ENCODE assay signal across 1 cellular context in the genomic region with DNA sequence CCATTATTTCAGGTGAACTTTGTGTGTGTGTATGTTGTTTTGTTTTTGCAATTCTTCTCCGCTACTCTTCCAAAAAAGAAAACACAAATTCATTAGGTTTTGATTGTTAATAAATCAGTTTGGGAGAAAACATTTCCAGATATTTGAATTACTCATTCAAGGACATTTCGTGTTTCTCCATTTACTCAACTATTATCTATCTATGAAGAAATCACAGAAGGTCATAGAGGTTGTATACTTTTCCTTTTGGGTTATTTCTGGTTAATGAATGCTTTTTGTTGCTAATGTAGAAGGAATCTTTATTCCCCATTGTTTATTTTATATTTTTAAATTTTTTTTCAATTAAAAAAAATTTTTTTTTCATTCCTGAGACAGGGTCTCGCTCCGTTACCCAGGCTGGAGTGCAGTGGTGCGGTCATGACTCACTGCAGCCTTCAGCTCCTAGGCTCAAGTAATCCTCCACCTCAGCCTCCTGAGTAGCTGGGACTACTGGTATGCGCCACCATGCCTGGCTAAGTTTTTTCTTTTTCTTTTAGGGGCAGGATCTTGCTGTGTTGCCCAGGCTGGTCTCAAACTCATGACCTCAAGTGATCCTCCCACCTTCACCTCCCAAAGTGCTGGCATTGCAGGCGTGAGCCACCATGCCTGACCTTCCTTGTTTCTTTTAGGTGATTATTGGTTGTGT.
TF ChIP-seq lines count a peak whose summit lies in the region.

No MANE protein-coding gene starts in this region.

TF ChIP-seq in HEK293T, 16 proteins besides CTCF, POLR2A, EP300 and RAD21:
- TF ChIP-seq ARNT (IDR thresholded peaks at IDR 0.05) (no peak), FOXA1 (IDR thresholded peaks at IDR 0.05) (no peak), L3MBTL2 (conservative IDR thresholded peaks at IDR 0.05) (no peak), ZNF384 (IDR thresholded peaks at IDR 0.05) (no peak), HDGF (IDR thresholded peaks at IDR 0.05; ENCODE audit: borderline replicate concordance) (no peak), FOXK2 (IDR thresholded peaks at IDR 0.05) (no peak), TARDBP (IDR thresholded peaks at IDR 0.05) (no peak), ELF4 (IDR thresholded peaks at IDR 0.05) (no peak), CTBP1 (IDR thresholded peaks at IDR 0.05; ENCODE audit: borderline replicate concordance) (no peak), FOXM1 (IDR thresholded peaks at IDR 0.05; ENCODE audit: borderline replicate concordance) (no peak), LEF1 (IDR thresholded peaks at IDR 0.05; ENCODE audit: borderline replicate concordance) (no peak), NFRKB (IDR thresholded peaks at IDR 0.05) (no peak), SP1 (IDR thresholded peaks at IDR 0.05) (no peak), SUZ12 (IDR thresholded peaks at IDR 0.05) (no peak), BHLHE40 (IDR thresholded peaks at IDR 0.05; ENCODE audit: borderline replicate concordance) (no peak)
- TF ChIP-seq, protein P1, sequence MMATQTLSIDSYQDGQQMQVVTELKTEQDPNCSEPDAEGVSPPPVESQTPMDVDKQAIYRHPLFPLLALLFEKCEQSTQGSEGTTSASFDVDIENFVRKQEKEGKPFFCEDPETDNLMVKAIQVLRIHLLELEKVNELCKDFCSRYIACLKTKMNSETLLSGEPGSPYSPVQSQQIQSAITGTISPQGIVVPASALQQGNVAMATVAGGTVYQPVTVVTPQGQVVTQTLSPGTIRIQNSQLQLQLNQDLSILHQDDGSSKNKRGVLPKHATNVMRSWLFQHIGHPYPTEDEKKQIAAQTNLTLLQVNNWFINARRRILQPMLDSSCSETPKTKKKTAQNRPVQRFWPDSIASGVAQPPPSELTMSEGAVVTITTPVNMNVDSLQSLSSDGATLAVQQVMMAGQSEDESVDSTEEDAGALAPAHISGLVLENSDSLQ (IDR thresholded peaks at IDR 0.05): no peak
TF ChIP-seq in HEK293T: peak in this region for 0.
